ENCODE assay signal across 25 cellular contexts in genomic region chr17:70270554-70270953, GRCh38.
"Had no signal": no experiment of that assay in that cellular context is flagged by ENCODE, and none has a peak within 500 bp of the region (broad histone marks: within the 10 kb centered on the region; RNA-seq: fewer than 3 reads in every experiment).

No MANE protein-coding gene starts in this region.

- ATAC-seq: activated T-cell treated with anti-CD3 and anti-CD28 coated beads, Interleukin-2, amount 50 U/mL, for 72 hours; heart left ventricle; left lung; naive thymus-derived CD8-positive, alpha-beta T cell; pancreas; sciatic nerve; stimulated activated memory B cell treated with anti-CD40 and anti-IgM and Interleukin-4, amounts not matched to agents 10 μg/mL and 1 μg/mL and 100 μg/mL, for 72 hours; T-helper 17 cell had no signal

- H3K4me3 ChIP-seq: esophagus muscularis mucosa, heart left ventricle, left lung, lung, pancreas, smooth muscle cell, stomach, suprapubic skin, tibial nerve had no signal

- DNase-seq: activated CD4-positive, alpha-beta memory T cell treated with anti-CD3 and anti-CD28 coated beads, Interleukin-2, amount 10 ng/mL, durations not matched to agents 7 days and 5 days; activated CD4-positive, alpha-beta T cell treated with anti-CD3 and anti-CD28 coated beads, Interleukin-2, amount 10 ng/mL, durations not matched to agents 24 days and 14 days; activated effector memory CD4-positive, alpha-beta T cell treated with Interleukin-2 at 50 U/mL for 16 hours; activated naive CD4-positive, alpha-beta T cell treated with anti-CD3 and anti-CD28 coated beads for 36 hours; activated naive CD8-positive, alpha-beta T cell treated with anti-CD3 and anti-CD28 coated beads, Interleukin-2, amount 10 ng/mL, durations not matched to agents 7 days and 5 days; activated T-cell treated with anti-CD3 and anti-CD28 coated beads, Interleukin-2, amount 50 U/mL, for 72 hours; amniotic stem cell; cerebellar nuclear complex; cortex of kidney; heart left ventricle; islet precursor cell; left lung; naive thymus-derived CD8-positive, alpha-beta T cell; pancreas; stimulated activated CD4-positive, alpha-beta T cell treated with anti-CD3 and anti-CD28 coated beads, Interleukin-15, amount 100 ng/mL, for 24 hours; stomach; SW 1271; T-helper 17 cell had no signal
